Comparison of ENCODE assay signal across 17 cellular contexts in genomic region chrX:19649227-19650009, GRCh38.
DNase-seq lines count a peak whose midpoint lies in the region; ATAC-seq, FAIRE-seq and TF ChIP-seq lines count a peak whose summit lies in the region.
"Had no signal": no experiment of that assay in that cellular context is flagged by ENCODE, and none has a peak within 500 bp of the region (broad histone marks: within the 10 kb centered on the region; RNA-seq: fewer than 3 reads in every experiment).

No MANE protein-coding gene starts in this region.

- intact Hi-C loops in Right ventricle myocardium inferior (cut with DNase I) (no loop called here), Right ventricle myocardium superior (cut with DNase I) (no loop called here), ascending aorta (cut with DNase I) (no loop called here)

- H3K27me3 ChIP-seq in bronchial epithelial cell (ENCODE audit: control insufficient read depth, insufficient read depth, low read length) (no peaks in the 10 kb centered on the region), ascending aorta (no peaks in the 10 kb centered on the region)
- H3K27me3 ChIP-seq: upper lobe of right lung had no signal

- H3K4me1 ChIP-seq in ascending aorta = no peaks in the 10 kb centered on the region
- H3K4me1 ChIP-seq: upper lobe of right lung had no signal

- H3K9me3 ChIP-seq in ascending aorta = no peaks in the 10 kb centered on the region
- H3K9me3 ChIP-seq: upper lobe of right lung had no signal

- H3K36me3 Mint-ChIP-seq in memory B cell = peaks cover 23% of the 10 kb centered on the region

- no peak overlapping the region for H3K4me3 ChIP-seq in bronchial epithelial cell (ENCODE audit: low read depth, low read length)
- no peak overlapping the region for H3K4me3 ChIP-seq in ascending aorta
- H3K4me3 ChIP-seq: upper lobe of right lung had no signal

- H3K27ac ChIP-seq in ascending aorta = no peak overlapping the region
- H3K27ac ChIP-seq: upper lobe of right lung had no signal

- H3K27me3 Mint-ChIP-seq in memory B cell = no peaks in the 10 kb centered on the region
- H3K27me3 Mint-ChIP-seq: activated naive CD8-positive, alpha-beta T cell treated with anti-CD3 and anti-CD28 coated beads for 36 hours; progenitor cell of endocrine pancreas had no signal

- H3K9me3 Mint-ChIP-seq in memory B cell = no peaks in the 10 kb centered on the region

- no peaks in the 10 kb centered on the region for H3K36me3 ChIP-seq in bronchial epithelial cell (ENCODE audit: control insufficient read depth, insufficient read depth, low read length)
- H3K36me3 ChIP-seq in ascending aorta = no peaks in the 10 kb centered on the region
- H3K36me3 ChIP-seq: upper lobe of right lung had no signal

- H3K4me3 Mint-ChIP-seq in memory B cell = no peak overlapping the region
- H3K4me3 Mint-ChIP-seq: activated naive CD8-positive, alpha-beta T cell treated with anti-CD3 and anti-CD28 coated beads for 36 hours had no signal

- peak overlapping the region; percentile 53 for H3K27ac Mint-ChIP-seq in memory B cell
- H3K27ac Mint-ChIP-seq: activated naive CD8-positive, alpha-beta T cell treated with anti-CD3 and anti-CD28 coated beads for 36 hours; progenitor cell of endocrine pancreas had no signal

- no peak for FAIRE-seq in bronchial epithelial cell (lab: Jason Lieb, UNC)
- FAIRE-seq: GM18507 had no signal

- TF ChIP-seq CTCF in bronchial epithelial cell (IDR thresholded peaks at IDR 0.05; ENCODE audit: insufficient read depth, low read length, severe bottlenecking) = no peak
- no peak for TF ChIP-seq CTCF in ascending aorta (IDR thresholded peaks at IDR 0.05)

- H3K4me1 Mint-ChIP-seq in memory B cell = peaks cover 31% of the 10 kb centered on the region

- DNase-seq in Right ventricle myocardium inferior (ENCODE audit: missing footprints) (no peak), Right ventricle myocardium superior (no peak), bronchial epithelial cell (ENCODE audit: low read depth) (peak; percentile 25), memory B cell (ENCODE audit: low spot score in 2 of 2) (no peak), ascending aorta (ENCODE audit: low spot score in 2 of 2) (no peak)
- DNase-seq in activated CD4-positive, alpha-beta T cell treated with anti-CD3 and anti-CD28 coated beads for 48 hours = no peak
- DNase-seq: activated naive CD8-positive, alpha-beta T cell treated with anti-CD3 and anti-CD28 coated beads for 36 hours; foreskin melanocyte; Karpas-422; NCI-H146; NCI-H524 treated with DMSO at 0.1 percent for 48 hours; RPMI8226; upper lobe of right lung had no signal

- ATAC-seq in Right ventricle myocardium inferior (peak; percentile 37), Right ventricle myocardium superior (ENCODE audit: poor library complexity) (no peak), memory B cell (ENCODE audit: low read depth) (no peak), HG03280 (IDR thresholded peaks at IDR 0.05; ENCODE audit: unreplicated experiment) (no peak), HG03045 (IDR thresholded peaks at IDR 0.05; ENCODE audit: unreplicated experiment) (no peak)
- ATAC-seq: upper lobe of right lung had no signal
